In the genomic region with DNA sequence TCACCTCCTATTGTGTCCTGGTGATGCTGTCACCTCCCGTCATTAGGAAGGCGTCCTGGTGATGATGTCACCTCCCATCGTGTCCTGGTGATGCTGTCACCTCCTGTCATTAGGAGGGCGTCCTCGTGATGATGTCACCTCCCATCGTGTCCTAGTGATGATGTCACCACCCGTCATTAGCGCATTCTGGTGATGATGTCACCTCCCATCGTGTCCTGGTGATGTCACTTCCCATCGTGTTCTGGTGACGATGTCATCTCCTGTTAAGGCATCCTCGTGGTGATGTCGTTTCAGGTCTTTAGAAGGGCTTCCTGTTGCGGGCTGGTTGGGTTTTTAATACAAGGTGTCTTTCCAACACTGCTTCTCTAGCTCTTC, we compare ENCODE assay signal across 1 cellular context.
A peak's percentile ranks its signal among the peaks of the same experiment; 100 is the strongest.
TF ChIP-seq lines count a peak whose summit lies in the region.

No MANE protein-coding gene starts in this region.

TF ChIP-seq in HEK293, 187 proteins besides CTCF, POLR2A, EP300 and RAD21 (continued from another document):
- TF ChIP-seq, protein P1, sequence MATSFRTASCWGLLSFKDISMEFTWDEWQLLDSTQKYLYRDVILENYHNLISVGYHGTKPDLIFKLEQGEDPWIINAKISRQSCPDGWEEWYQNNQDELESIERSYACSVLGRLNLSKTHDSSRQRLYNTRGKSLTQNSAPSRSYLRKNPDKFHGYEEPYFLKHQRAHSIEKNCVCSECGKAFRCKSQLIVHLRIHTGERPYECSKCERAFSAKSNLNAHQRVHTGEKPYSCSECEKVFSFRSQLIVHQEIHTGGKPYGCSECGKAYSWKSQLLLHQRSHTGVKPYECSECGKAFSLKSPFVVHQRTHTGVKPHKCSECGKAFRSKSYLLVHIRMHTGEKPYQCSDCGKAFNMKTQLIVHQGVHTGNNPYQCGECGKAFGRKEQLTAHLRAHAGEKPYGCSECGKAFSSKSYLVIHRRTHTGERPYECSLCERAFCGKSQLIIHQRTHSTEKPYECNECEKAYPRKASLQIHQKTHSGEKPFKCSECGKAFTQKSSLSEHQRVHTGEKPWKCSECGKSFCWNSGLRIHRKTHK (tag by site-specific recombination; IDR thresholded peaks at IDR 0.05) = 0 out of 2 replicates have a peak, but pooled peaks have one; percentile 26
- TF ChIP-seq ZNF366 (tag by site-specific recombination; conservative IDR thresholded peaks at IDR 0.05) = 0 out of 2 replicates have a peak, but pooled peaks have one; percentile 11
